Comparison of ENCODE assay signal across 8 cellular contexts in the genomic region with DNA sequence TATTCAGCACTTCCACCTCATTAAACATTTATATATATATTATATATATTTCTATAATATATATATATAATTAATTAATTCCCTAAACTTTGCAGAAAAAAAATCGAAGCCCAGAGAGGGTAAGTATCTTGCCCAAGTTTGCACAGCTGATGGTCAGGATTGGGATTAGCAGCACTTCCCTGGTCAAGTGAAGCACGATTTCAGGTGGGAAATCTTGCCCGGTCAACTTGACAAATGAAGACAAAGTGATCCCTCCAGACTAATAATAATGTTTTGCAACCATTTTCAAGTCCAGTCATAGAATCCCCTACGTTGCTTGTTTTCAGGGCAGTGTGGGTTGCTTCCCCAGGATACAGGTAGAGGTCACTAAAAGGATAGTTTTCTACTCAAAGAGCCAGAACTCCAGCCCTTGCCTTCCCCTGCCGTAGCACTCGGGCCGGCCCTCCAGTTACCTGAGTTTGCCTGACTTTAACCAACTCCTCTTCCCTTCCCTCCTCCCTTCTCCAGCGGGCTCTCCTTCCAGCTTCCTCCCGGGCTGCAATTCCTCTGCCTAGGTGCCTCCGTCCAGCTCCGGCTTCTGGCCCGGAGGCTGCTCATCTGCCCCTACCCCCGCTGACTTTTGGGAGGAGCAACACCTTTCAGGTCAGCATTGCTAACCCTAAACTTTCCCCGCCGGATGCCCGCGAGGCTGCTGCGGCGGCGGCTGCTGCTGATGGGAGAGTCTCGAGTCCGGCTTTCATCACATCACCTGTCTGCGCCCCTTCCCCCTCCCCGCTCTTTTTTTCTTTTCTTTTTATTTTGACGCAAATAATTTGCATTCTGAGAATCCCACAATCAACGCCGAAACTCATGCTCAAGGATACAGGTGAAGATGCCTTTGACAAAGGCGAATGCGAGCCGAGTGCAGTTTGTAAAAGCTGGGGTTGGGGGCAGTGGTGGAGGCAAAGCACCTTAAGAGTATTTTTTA. TPM values are rescaled to one million over a fixed set of nuclear protein-coding genes. Genes with fewer than 3 reads are reported as not detected.
A peak's percentile ranks its signal among the peaks of the same experiment; 100 is the strongest.
DNase-seq lines count a peak whose midpoint lies in the region; TF ChIP-seq lines count a peak whose summit lies in the region.

No MANE protein-coding gene starts in this region.

- H3K36me3 ChIP-seq in HUES48 (ENCODE audit: control insufficient read depth, insufficient read depth, low read length) (no peaks in the 10 kb centered on the region), testis (ENCODE audit: low read depth, missing control alignments) (no peaks in the 10 kb centered on the region)

- H3K27me3 ChIP-seq in HUES48 (ENCODE audit: control insufficient read depth, insufficient read depth, low read length) (peaks cover 12% of the 10 kb centered on the region), testis (no peaks in the 10 kb centered on the region)

- H3K9me3 ChIP-seq in HUES48 (ENCODE audit: control insufficient read depth, insufficient read depth, low read length), result no peaks in the 10 kb centered on the region
- no peaks in the 10 kb centered on the region for H3K9me3 ChIP-seq in testis

- TF ChIP-seq CTCF in GM20000 (IDR thresholded peaks at IDR 0.05; ENCODE audit: extremely low read depth, missing control alignments) (no peak), testis (IDR thresholded peaks at IDR 0.05) (peak in 1 of 3 experiments; percentile 12)

- TF ChIP-seq POLR2A in testis (IDR thresholded peaks at IDR 0.05), result no peak

- peak overlapping the region; percentile 75 for H3K4me3 ChIP-seq in HUES48 (ENCODE audit: low read depth, low read length)
- peak overlapping the region; percentile 51 to 58 for H3K4me3 ChIP-seq in testis

- WGBS in testis, 2 donors, result 6 to 7% methylated on average over 28 to 30 of the region's 30 CpGs

- peak overlapping the region; percentile 13 for H3K9ac ChIP-seq in HUES48 (ENCODE audit: low read depth, low read length)

- peaks cover 9% of the 10 kb centered on the region for H3K4me1 ChIP-seq in HUES48 (ENCODE audit: control insufficient read depth, insufficient read depth, low read length)
- peaks cover 4% of the 10 kb centered on the region for H3K4me1 ChIP-seq in testis

- DNase-seq in GM03348 (ENCODE audit: low spot score) (peak; percentile 7), GM20000 (ENCODE audit: low spot score) (peak; percentile 66), amniotic epithelial cell (ENCODE audit: low read depth) (peak; percentile 49), kidney tubule cell (ENCODE audit: low spot score) (peak; percentile 75), testis (peak; percentile 34), GOT3 (lab: John Stamatoyannopoulos, UW) (no peak), mesenteric fat pad (ENCODE audit: low spot score) (no peak)

- intact Hi-C loops in testis (cut with DNase I; ENCODE audit: low total_unique reads), result no loop called here

- H3K27ac ChIP-seq in HUES48 (ENCODE audit: low read depth, low read length), result peak overlapping the region; percentile 9
- H3K27ac ChIP-seq in testis, result peak overlapping the region in 1 of 2 donors; percentile 29

RNA-seq across cellular contexts. Expression of a gene that starts 0.9 kb away (rescaled TPM):
- 1 to 10 TPM; 2.2 to 6.3 TPM for total RNA-seq in testis
- polyA plus RNA-seq in testis (ENCODE audit: insufficient read depth, low read depth, low replicate concordance), result 1.6 TPM
- 2.4 TPM for total RNA-seq in mesenteric fat pad

Comparison
In these comparisons a context has a peak if more than half of its experiments do, and no peak if none do; other contexts are left out.
1. DNase-seq: peak in GM03348 (single experiment), GM20000 (single experiment), amniotic epithelial cell (single experiment), kidney tubule cell (single experiment) and testis (single experiment); none in GOT3 (single experiment) and mesenteric fat pad (single experiment).